In genomic region chr6:24394777-24395437, GRCh38 we compare ENCODE assay signal across 1 cellular context.
TF ChIP-seq lines count a peak whose summit lies in the region.

No MANE protein-coding gene starts in this region.

TF ChIP-seq in IMR-90, 13 proteins besides CTCF, POLR2A, EP300 and RAD21 (continued from another document):
- TF ChIP-seq MXI1 (IDR thresholded peaks at IDR 0.05; ENCODE audit: borderline replicate concordance, low read depth, low read length) (no peak), USF2 (IDR thresholded peaks at IDR 0.05; ENCODE audit: low read depth, low read length) (no peak), SMC3 (IDR thresholded peaks at IDR 0.05; ENCODE audit: low read depth, low read length) (no peak), CEBPB (IDR thresholded peaks at IDR 0.05; ENCODE audit: low read depth, low read length) (peak; percentile 95), RCOR1 (IDR thresholded peaks at IDR 0.05; ENCODE audit: insufficient replicate concordance, low read length) (no peak), RFX5 (IDR thresholded peaks at IDR 0.05; ENCODE audit: low read depth, low read length) (0 out of 2 replicates have a peak, but pooled peaks have one; percentile 21)
TF ChIP-seq in IMR-90: peak in this region for 3.
